ENCODE assay signal across 8 cellular contexts in genomic region chr16:24728891-24729242, GRCh38. TPM values are rescaled to one million over a fixed set of nuclear protein-coding genes. Genes with fewer than 3 reads are reported as not detected.
A peak's percentile ranks its signal among the peaks of the same experiment; 100 is the strongest.
DNase-seq lines count a peak whose midpoint lies in the region; ATAC-seq and TF ChIP-seq lines count a peak whose summit lies in the region.

No MANE protein-coding gene starts in this region.

- no peaks in the 10 kb centered on the region for H3K27me3 Mint-ChIP-seq in progenitor cell of endocrine pancreas

- peak overlapping the region; percentile 86 for H3K4me3 Mint-ChIP-seq in progenitor cell of endocrine pancreas (ENCODE audit: low read depth)

- no peaks in the 10 kb centered on the region for H3K9me3 ChIP-seq in RWPE2 (ENCODE audit: severe bottlenecking)

- H3K4me1 ChIP-seq in RWPE2 (ENCODE audit: insufficient read depth, poor library complexity, severe bottlenecking): peaks cover 15% of the 10 kb centered on the region

- H3K27ac ChIP-seq in RWPE2 (ENCODE audit: poor library complexity, severe bottlenecking): peak overlapping the region; percentile 91

- H3K4me3 ChIP-seq in RWPE2 (ENCODE audit: severe bottlenecking) (peak overlapping the region; percentile 81), epithelial cell of proximal tubule (ENCODE audit: low read depth, low read length) (peak overlapping the region; percentile 90)

- peaks cover 28% of the 10 kb centered on the region for H3K36me3 ChIP-seq in RWPE2 (ENCODE audit: low read depth)

- peaks cover 8% of the 10 kb centered on the region for H3K36me3 Mint-ChIP-seq in progenitor cell of endocrine pancreas (ENCODE audit: insufficient read depth)

- no peaks in the 10 kb centered on the region for H3K9me3 Mint-ChIP-seq in progenitor cell of endocrine pancreas (ENCODE audit: low read depth)

- peak; percentile 1 to 8 for ATAC-seq in activated CD4-positive, CD25-positive, alpha-beta regulatory T cell treated with anti-CD3 and anti-CD28 coated beads, Interleukin-2, amount 50 U/mL, for 24 hours
- ATAC-seq in RWPE2 (ENCODE audit: low read depth) (no peak), HG02870 (IDR thresholded peaks at IDR 0.05; ENCODE audit: unreplicated experiment) (no peak), HG03469 (IDR thresholded peaks at IDR 0.05; ENCODE audit: unreplicated experiment) (no peak), GM19452 (IDR thresholded peaks at IDR 0.05; ENCODE audit: unreplicated experiment) (no peak)

- H3K27me3 ChIP-seq in RWPE2 (ENCODE audit: insufficient read depth, poor library complexity, severe bottlenecking): no peaks in the 10 kb centered on the region

- DNase-seq in activated CD4-positive, CD25-positive, alpha-beta regulatory T cell treated with anti-CD3 and anti-CD28 coated beads, Interleukin-2, amount 50 U/mL, for 72 hours: no peak
- DNase-seq in RWPE2 (ENCODE audit: low spot score): no peak
- DNase-seq in epithelial cell of proximal tubule (ENCODE audit: low read depth): no peak
- no peak for DNase-seq in progenitor cell of endocrine pancreas (ENCODE audit: low spot score, unreplicated experiment)

- H3K27ac Mint-ChIP-seq in progenitor cell of endocrine pancreas: peak overlapping the region; percentile 92

- TF ChIP-seq CTCF in RWPE2 (IDR thresholded peaks at IDR 0.05; ENCODE audit: poor library complexity, severe bottlenecking) (no peak), epithelial cell of proximal tubule (conservative IDR thresholded peaks at IDR 0.05; ENCODE audit: low read depth, low read length) (no peak), progenitor cell of endocrine pancreas (IDR thresholded peaks at IDR 0.05; ENCODE audit: unreplicated experiment) (no peak)

- peaks cover 22% of the 10 kb centered on the region for H3K4me1 Mint-ChIP-seq in progenitor cell of endocrine pancreas (ENCODE audit: low read depth)

RNA-seq across cellular contexts. Expression of gene TNRC6A, which starts 0.6 kb away (rescaled TPM):
- total RNA-seq in epithelial cell of proximal tubule (13.6 and 29.5 TPM in 2 replicates), progenitor cell of endocrine pancreas (92.5 and 94.4 TPM in 2 replicates)

Comparison
In these comparisons a context has a peak if more than half of its experiments do, and no peak if none do; other contexts are left out.
1. ATAC-seq: peak in activated CD4-positive, CD25-positive, alpha-beta regulatory T cell treated with anti-CD3 and anti-CD28 coated beads, Interleukin-2, amount 50 U/mL, for 24 hours (2 of 2); none in RWPE2 (single experiment), HG02870 (single experiment), HG03469 (single experiment) and GM19452 (single experiment).